In the genomic region with DNA sequence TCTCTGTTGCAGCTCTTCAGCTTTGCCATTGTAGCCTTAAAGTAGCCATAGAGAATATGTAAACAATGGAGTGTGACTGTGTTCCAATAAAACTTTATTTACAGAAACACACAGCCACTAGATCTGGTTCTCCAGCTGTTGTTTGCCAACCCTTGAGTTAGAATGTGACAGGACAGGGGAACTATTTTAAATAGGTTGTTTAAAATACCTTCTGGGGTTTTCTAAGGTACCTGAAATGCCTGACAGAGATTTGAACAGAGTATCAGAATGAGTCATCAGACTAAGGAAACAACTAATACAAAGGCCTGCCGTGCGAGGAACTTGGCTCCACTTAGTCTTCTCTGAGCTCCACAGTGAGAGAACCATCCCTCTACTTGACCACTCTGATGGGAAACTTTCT, we compare ENCODE assay signal across 1 cellular context.
A peak's percentile ranks its signal among the peaks of the same experiment; 100 is the strongest.
TF ChIP-seq lines count a peak whose summit lies in the region.

No MANE protein-coding gene starts in this region.

TF ChIP-seq in GM12878, 131 proteins besides CTCF, POLR2A, EP300 and RAD21 (continued from another document and continues in another):
- TF ChIP-seq, protein P1, sequence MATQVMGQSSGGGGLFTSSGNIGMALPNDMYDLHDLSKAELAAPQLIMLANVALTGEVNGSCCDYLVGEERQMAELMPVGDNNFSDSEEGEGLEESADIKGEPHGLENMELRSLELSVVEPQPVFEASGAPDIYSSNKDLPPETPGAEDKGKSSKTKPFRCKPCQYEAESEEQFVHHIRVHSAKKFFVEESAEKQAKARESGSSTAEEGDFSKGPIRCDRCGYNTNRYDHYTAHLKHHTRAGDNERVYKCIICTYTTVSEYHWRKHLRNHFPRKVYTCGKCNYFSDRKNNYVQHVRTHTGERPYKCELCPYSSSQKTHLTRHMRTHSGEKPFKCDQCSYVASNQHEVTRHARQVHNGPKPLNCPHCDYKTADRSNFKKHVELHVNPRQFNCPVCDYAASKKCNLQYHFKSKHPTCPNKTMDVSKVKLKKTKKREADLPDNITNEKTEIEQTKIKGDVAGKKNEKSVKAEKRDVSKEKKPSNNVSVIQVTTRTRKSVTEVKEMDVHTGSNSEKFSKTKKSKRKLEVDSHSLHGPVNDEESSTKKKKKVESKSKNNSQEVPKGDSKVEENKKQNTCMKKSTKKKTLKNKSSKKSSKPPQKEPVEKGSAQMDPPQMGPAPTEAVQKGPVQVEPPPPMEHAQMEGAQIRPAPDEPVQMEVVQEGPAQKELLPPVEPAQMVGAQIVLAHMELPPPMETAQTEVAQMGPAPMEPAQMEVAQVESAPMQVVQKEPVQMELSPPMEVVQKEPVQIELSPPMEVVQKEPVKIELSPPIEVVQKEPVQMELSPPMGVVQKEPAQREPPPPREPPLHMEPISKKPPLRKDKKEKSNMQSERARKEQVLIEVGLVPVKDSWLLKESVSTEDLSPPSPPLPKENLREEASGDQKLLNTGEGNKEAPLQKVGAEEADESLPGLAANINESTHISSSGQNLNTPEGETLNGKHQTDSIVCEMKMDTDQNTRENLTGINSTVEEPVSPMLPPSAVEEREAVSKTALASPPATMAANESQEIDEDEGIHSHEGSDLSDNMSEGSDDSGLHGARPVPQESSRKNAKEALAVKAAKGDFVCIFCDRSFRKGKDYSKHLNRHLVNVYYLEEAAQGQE (IDR thresholded peaks at IDR 0.05; ENCODE audit: low read depth, low read length), result 0 out of 2 replicates have a peak, but pooled peaks have one; percentile 7
- TF ChIP-seq RCOR1 (conservative IDR thresholded peaks at IDR 0.05; ENCODE audit: low read depth, low read length), result peak; percentile 87
- no peak for TF ChIP-seq KLF5 (IDR thresholded peaks at IDR 0.05; ENCODE audit: partially characterized antibody)
- no peak for TF ChIP-seq HDGF (IDR thresholded peaks at IDR 0.05)
- no peak for TF ChIP-seq SPI1 (IDR thresholded peaks at IDR 0.05; ENCODE audit: borderline replicate concordance, insufficient read depth, low read depth, low read length)
- TF ChIP-seq, protein P2, sequence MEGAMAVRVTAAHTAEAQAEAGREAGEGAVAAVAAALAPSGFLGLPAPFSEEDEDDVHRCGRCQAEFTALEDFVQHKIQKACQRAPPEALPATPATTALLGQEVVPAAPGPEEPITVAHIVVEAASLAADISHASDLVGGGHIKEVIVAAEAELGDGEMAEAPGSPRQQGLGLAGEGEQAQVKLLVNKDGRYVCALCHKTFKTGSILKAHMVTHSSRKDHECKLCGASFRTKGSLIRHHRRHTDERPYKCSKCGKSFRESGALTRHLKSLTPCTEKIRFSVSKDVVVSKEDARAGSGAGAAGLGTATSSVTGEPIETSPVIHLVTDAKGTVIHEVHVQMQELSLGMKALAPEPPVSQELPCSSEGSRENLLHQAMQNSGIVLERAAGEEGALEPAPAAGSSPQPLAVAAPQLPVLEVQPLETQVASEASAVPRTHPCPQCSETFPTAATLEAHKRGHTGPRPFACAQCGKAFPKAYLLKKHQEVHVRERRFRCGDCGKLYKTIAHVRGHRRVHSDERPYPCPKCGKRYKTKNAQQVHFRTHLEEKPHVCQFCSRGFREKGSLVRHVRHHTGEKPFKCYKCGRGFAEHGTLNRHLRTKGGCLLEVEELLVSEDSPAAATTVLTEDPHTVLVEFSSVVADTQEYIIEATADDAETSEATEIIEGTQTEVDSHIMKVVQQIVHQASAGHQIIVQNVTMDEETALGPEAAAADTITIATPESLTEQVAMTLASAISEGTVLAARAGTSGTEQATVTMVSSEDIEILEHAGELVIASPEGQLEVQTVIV (IDR thresholded peaks at IDR 0.05; ENCODE audit: borderline replicate concordance, partially characterized antibody), result no peak
- TF ChIP-seq, protein P3, sequence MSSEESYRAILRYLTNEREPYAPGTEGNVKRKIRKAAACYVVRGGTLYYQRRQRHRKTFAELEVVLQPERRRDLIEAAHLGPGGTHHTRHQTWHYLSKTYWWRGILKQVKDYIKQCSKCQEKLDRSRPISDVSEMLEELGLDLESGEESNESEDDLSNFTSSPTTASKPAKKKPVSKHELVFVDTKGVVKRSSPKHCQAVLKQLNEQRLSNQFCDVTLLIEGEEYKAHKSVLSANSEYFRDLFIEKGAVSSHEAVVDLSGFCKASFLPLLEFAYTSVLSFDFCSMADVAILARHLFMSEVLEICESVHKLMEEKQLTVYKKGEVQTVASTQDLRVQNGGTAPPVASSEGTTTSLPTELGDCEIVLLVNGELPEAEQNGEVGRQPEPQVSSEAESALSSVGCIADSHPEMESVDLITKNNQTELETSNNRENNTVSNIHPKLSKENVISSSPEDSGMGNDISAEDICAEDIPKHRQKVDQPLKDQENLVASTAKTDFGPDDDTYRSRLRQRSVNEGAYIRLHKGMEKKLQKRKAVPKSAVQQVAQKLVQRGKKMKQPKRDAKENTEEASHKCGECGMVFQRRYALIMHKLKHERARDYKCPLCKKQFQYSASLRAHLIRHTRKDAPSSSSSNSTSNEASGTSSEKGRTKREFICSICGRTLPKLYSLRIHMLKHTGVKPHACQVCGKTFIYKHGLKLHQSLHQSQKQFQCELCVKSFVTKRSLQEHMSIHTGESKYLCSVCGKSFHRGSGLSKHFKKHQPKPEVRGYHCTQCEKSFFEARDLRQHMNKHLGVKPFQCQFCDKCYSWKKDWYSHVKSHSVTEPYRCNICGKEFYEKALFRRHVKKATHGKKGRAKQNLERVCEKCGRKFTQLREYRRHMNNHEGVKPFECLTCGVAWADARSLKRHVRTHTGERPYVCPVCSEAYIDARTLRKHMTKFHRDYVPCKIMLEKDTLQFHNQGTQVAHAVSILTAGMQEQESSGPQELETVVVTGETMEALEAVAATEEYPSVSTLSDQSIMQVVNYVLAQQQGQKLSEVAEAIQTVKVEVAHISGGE (CRISPR knock-in tag; IDR thresholded peaks at IDR 0.05), result no peak
- no peak for TF ChIP-seq SMAD5 (IDR thresholded peaks at IDR 0.05; ENCODE audit: low read depth)
- TF ChIP-seq RBBP5 (conservative IDR thresholded peaks at IDR 0.05), result no peak
- peak; percentile 74 for TF ChIP-seq IKZF1 (conservative IDR thresholded peaks at IDR 0.05)
- peak; percentile 92 for TF ChIP-seq MEF2A (IDR thresholded peaks at IDR 0.05; ENCODE audit: insufficient read depth, low read depth, low read length)
- TF ChIP-seq JUND (IDR thresholded peaks at IDR 0.05; ENCODE audit: low read depth, low read length), result peak; percentile 91
- TF ChIP-seq, protein P4, sequence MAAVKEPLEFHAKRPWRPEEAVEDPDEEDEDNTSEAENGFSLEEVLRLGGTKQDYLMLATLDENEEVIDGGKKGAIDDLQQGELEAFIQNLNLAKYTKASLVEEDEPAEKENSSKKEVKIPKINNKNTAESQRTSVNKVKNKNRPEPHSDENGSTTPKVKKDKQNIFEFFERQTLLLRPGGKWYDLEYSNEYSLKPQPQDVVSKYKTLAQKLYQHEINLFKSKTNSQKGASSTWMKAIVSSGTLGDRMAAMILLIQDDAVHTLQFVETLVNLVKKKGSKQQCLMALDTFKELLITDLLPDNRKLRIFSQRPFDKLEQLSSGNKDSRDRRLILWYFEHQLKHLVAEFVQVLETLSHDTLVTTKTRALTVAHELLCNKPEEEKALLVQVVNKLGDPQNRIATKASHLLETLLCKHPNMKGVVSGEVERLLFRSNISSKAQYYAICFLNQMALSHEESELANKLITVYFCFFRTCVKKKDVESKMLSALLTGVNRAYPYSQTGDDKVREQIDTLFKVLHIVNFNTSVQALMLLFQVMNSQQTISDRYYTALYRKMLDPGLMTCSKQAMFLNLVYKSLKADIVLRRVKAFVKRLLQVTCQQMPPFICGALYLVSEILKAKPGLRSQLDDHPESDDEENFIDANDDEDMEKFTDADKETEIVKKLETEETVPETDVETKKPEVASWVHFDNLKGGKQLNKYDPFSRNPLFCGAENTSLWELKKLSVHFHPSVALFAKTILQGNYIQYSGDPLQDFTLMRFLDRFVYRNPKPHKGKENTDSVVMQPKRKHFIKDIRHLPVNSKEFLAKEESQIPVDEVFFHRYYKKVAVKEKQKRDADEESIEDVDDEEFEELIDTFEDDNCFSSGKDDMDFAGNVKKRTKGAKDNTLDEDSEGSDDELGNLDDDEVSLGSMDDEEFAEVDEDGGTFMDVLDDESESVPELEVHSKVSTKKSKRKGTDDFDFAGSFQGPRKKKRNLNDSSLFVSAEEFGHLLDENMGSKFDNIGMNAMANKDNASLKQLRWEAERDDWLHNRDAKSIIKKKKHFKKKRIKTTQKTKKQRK (IDR thresholded peaks at IDR 0.05; ENCODE audit: low read depth, low read length), result no peak
- TF ChIP-seq GABPA (IDR thresholded peaks at IDR 0.05; ENCODE audit: low read depth), result peak; percentile 53; the same call in 1 of the 2 replicates
- no peak for TF ChIP-seq RFX5 (IDR thresholded peaks at IDR 0.05; ENCODE audit: low read depth, low read length)
- TF ChIP-seq ZNF384 (IDR thresholded peaks at IDR 0.05; ENCODE audit: borderline replicate concordance, low read depth, low read length), result no peak
- no peak for TF ChIP-seq WRNIP1 (IDR thresholded peaks at IDR 0.05; ENCODE audit: borderline replicate concordance, low read depth, low read length)
- no peak for TF ChIP-seq BRCA1 (IDR thresholded peaks at IDR 0.05; ENCODE audit: low read depth, low read length)
- TF ChIP-seq EZH2 (IDR thresholded peaks at IDR 0.05; ENCODE audit: borderline replicate concordance, control insufficient read depth, low read depth, low read length), result no peak
- no peak for TF ChIP-seq ZNF207 (IDR thresholded peaks at IDR 0.05; ENCODE audit: borderline replicate concordance)
- TF ChIP-seq, protein P5, sequence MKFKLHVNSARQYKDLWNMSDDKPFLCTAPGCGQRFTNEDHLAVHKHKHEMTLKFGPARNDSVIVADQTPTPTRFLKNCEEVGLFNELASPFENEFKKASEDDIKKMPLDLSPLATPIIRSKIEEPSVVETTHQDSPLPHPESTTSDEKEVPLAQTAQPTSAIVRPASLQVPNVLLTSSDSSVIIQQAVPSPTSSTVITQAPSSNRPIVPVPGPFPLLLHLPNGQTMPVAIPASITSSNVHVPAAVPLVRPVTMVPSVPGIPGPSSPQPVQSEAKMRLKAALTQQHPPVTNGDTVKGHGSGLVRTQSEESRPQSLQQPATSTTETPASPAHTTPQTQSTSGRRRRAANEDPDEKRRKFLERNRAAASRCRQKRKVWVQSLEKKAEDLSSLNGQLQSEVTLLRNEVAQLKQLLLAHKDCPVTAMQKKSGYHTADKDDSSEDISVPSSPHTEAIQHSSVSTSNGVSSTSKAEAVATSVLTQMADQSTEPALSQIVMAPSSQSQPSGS (IDR thresholded peaks at IDR 0.05; ENCODE audit: low read length), result peak; percentile 96
- peak; percentile 97 for TF ChIP-seq JUNB (IDR thresholded peaks at IDR 0.05)
- peak in 1 of 2 experiments; percentile 19; a peak in 1 of 4 replicates for TF ChIP-seq BHLHE40 (IDR thresholded peaks at IDR 0.05; ENCODE audit: borderline replicate concordance in 1 of 2, low read depth in 2 of 2, low read length in 1 of 2)
- TF ChIP-seq, protein P6, sequence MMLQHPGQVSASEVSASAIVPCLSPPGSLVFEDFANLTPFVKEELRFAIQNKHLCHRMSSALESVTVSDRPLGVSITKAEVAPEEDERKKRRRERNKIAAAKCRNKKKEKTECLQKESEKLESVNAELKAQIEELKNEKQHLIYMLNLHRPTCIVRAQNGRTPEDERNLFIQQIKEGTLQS (IDR thresholded peaks at IDR 0.05; ENCODE audit: borderline replicate concordance, extremely low read depth, low read depth, low read length), result no peak
- peak; percentile 58; the same call in 1 of the 2 replicates for TF ChIP-seq PAX5 (IDR thresholded peaks at IDR 0.05; ENCODE audit: borderline replicate concordance, low read depth, low read length)
- TF ChIP-seq, protein P7, sequence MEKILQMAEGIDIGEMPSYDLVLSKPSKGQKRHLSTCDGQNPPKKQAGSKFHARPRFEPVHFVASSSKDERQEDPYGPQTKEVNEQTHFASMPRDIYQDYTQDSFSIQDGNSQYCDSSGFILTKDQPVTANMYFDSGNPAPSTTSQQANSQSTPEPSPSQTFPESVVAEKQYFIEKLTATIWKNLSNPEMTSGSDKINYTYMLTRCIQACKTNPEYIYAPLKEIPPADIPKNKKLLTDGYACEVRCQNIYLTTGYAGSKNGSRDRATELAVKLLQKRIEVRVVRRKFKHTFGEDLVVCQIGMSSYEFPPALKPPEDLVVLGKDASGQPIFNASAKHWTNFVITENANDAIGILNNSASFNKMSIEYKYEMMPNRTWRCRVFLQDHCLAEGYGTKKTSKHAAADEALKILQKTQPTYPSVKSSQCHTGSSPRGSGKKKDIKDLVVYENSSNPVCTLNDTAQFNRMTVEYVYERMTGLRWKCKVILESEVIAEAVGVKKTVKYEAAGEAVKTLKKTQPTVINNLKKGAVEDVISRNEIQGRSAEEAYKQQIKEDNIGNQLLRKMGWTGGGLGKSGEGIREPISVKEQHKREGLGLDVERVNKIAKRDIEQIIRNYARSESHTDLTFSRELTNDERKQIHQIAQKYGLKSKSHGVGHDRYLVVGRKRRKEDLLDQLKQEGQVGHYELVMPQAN (conservative IDR thresholded peaks at IDR 0.05), result no peak
- no peak for TF ChIP-seq POLR2AphosphoS5 (IDR thresholded peaks at IDR 0.05; ENCODE audit: low read length)
- no peak for TF ChIP-seq SUPT20H (IDR thresholded peaks at IDR 0.05; ENCODE audit: borderline replicate concordance, control insufficient read depth, low read depth, low read length)
- TF ChIP-seq, protein P8, sequence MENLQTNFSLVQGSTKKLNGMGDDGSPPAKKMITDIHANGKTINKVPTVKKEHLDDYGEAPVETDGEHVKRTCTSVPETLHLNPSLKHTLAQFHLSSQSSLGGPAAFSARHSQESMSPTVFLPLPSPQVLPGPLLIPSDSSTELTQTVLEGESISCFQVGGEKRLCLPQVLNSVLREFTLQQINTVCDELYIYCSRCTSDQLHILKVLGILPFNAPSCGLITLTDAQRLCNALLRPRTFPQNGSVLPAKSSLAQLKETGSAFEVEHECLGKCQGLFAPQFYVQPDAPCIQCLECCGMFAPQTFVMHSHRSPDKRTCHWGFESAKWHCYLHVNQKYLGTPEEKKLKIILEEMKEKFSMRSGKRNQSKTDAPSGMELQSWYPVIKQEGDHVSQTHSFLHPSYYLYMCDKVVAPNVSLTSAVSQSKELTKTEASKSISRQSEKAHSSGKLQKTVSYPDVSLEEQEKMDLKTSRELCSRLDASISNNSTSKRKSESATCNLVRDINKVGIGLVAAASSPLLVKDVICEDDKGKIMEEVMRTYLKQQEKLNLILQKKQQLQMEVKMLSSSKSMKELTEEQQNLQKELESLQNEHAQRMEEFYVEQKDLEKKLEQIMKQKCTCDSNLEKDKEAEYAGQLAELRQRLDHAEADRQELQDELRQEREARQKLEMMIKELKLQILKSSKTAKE (IDR thresholded peaks at IDR 0.05; ENCODE audit: low read depth, poor library complexity, severe bottlenecking), result peak; percentile 77
- TF ChIP-seq, protein P9, sequence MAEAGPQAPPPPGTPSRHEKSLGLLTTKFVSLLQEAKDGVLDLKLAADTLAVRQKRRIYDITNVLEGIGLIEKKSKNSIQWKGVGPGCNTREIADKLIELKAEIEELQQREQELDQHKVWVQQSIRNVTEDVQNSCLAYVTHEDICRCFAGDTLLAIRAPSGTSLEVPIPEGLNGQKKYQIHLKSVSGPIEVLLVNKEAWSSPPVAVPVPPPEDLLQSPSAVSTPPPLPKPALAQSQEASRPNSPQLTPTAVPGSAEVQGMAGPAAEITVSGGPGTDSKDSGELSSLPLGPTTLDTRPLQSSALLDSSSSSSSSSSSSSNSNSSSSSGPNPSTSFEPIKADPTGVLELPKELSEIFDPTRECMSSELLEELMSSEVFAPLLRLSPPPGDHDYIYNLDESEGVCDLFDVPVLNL (IDR thresholded peaks at IDR 0.05; ENCODE audit: low read depth, low read length), result no peak
- TF ChIP-seq, protein P10, sequence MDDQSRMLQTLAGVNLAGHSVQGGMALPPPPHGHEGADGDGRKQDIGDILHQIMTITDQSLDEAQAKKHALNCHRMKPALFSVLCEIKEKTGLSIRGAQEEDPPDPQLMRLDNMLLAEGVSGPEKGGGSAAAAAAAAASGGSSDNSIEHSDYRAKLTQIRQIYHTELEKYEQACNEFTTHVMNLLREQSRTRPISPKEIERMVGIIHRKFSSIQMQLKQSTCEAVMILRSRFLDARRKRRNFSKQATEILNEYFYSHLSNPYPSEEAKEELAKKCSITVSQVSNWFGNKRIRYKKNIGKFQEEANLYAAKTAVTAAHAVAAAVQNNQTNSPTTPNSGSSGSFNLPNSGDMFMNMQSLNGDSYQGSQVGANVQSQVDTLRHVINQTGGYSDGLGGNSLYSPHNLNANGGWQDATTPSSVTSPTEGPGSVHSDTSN (IDR thresholded peaks at IDR 0.05; ENCODE audit: insufficient replicate concordance, low read depth, low read length), result peak; percentile 21
- peak; percentile 91 for TF ChIP-seq TCF12 (IDR thresholded peaks at IDR 0.05; ENCODE audit: low read depth, low read length)
